9 cellular contexts compared by ENCODE assay signal in genomic region chr2:97712693-97713295, GRCh38. TPM values are rescaled to one million over a fixed set of nuclear protein-coding genes. Genes with fewer than 3 reads are reported as not detected.
DNase-seq lines count a peak whose midpoint lies in the region; ATAC-seq lines count a peak whose summit lies in the region.
"Had no signal": no experiment of that assay in that cellular context is flagged by ENCODE, and none has a peak within 500 bp of the region (broad histone marks: within the 10 kb centered on the region; RNA-seq: fewer than 3 reads in every experiment).

No MANE protein-coding gene starts in this region.

- ATAC-seq in T-helper 17 cell (peak; percentile 32), sciatic nerve (no peak), HG03025 (IDR thresholded peaks at IDR 0.05; ENCODE audit: low FRiP score, unreplicated experiment) (no peak), HG02852 (IDR thresholded peaks at IDR 0.05; ENCODE audit: unreplicated experiment) (no peak)
- ATAC-seq in activated naive CD8-positive, alpha-beta T cell treated with anti-CD3 and anti-CD28 coated beads, Interleukin-2, amount 50 U/mL, for 24 hours, result peak; percentile 71

- peak overlapping the region in 6 of 10 experiments; percentile 46 to 62 (median 55); a peak in 11 of 20 replicates for H3K4me3 ChIP-seq in BLaER1 treated with 17β-estradiol and CSF1 and Interleukin-3, amounts not matched to agents 10 nM and 100 nM

- H3K4me2 ChIP-seq in BLaER1 treated with 17β-estradiol and CSF1 and Interleukin-3, amounts not matched to agents 10 nM and 100 nM, result peak overlapping the region; percentile 61 to 98 (median 92)

- peak overlapping the region; percentile 77 to 95 (median 89); a peak in 21 of 22 replicates for H3K9ac ChIP-seq in BLaER1 treated with 17β-estradiol and CSF1 and Interleukin-3, amounts not matched to agents 10 nM and 100 nM

- no peaks in the 10 kb centered on the region for H3K36me3 ChIP-seq in BLaER1 treated with 17β-estradiol and CSF1 and Interleukin-3, amounts not matched to agents 10 nM and 100 nM

- peak overlapping the region; percentile 69 to 99 (median 95); a peak in 21 of 22 replicates for H3K27ac ChIP-seq in BLaER1 treated with 17β-estradiol and CSF1 and Interleukin-3, amounts not matched to agents 10 nM and 100 nM

- H3K9me3 Mint-ChIP-seq in activated naive CD8-positive, alpha-beta T cell treated with anti-CD3 and anti-CD28 coated beads, Interleukin-2, amount 50 U/mL, for 24 hours, result no peaks in the 10 kb centered on the region

- H4K20me1 ChIP-seq in BLaER1 treated with 17β-estradiol and CSF1 and Interleukin-3, amounts not matched to agents 10 nM and 100 nM, result no peaks in the 10 kb centered on the region

- H3K27me3 Mint-ChIP-seq in T-helper 17 cell, result no peaks in the 10 kb centered on the region
- peaks cover 2% of the 10 kb centered on the region for H3K27me3 Mint-ChIP-seq in activated naive CD8-positive, alpha-beta T cell treated with anti-CD3 and anti-CD28 coated beads, Interleukin-2, amount 50 U/mL, for 24 hours

- peaks cover 67% of the 10 kb centered on the region for H3K4me1 Mint-ChIP-seq in T-helper 17 cell
- H3K4me1 Mint-ChIP-seq in activated naive CD8-positive, alpha-beta T cell treated with anti-CD3 and anti-CD28 coated beads, Interleukin-2, amount 50 U/mL, for 24 hours, result peaks cover 71% of the 10 kb centered on the region

- H3K27ac Mint-ChIP-seq in T-helper 17 cell, result peak overlapping the region; percentile 100
- peak overlapping the region; percentile 100 for H3K27ac Mint-ChIP-seq in activated naive CD8-positive, alpha-beta T cell treated with anti-CD3 and anti-CD28 coated beads, Interleukin-2, amount 50 U/mL, for 24 hours

- H3K9me3 ChIP-seq in BLaER1 treated with 17β-estradiol and CSF1 and Interleukin-3, amounts not matched to agents 10 nM and 100 nM (replicated peaks in 1 of 11), result no peaks in the 10 kb centered on the region
- H3K9me3 ChIP-seq in T-helper 17 cell (ENCODE audit: control insufficient read depth, low read length, poor library complexity, severe bottlenecking), result no peaks in the 10 kb centered on the region

- intact Hi-C loops in sciatic nerve (cut with DNase I), result no loop called here

- DNase-seq in T-helper 17 cell (peak in 2 of 3 donors; percentile 38 to 62), sciatic nerve (ENCODE audit: low spot score) (peak; percentile 53), A172 (ENCODE audit: low spot score) (no peak), NCI-H1436 treated with DMSO at 0.1 percent for 48 hours (lab: John Stamatoyannopoulos, UW) (no peak)
- peak; percentile 71 for DNase-seq in activated naive CD8-positive, alpha-beta T cell treated with anti-CD3 and anti-CD28 coated beads, Interleukin-2, amount 50 U/mL, for 24 hours
- DNase-seq: NCI-H1048 had no signal

- H3K4me3 Mint-ChIP-seq in T-helper 17 cell, result peak overlapping the region; percentile 97
- H3K4me3 Mint-ChIP-seq in activated naive CD8-positive, alpha-beta T cell treated with anti-CD3 and anti-CD28 coated beads, Interleukin-2, amount 50 U/mL, for 24 hours, result peak overlapping the region; percentile 97

- H3K27me3 ChIP-seq in BLaER1 treated with 17β-estradiol and CSF1 and Interleukin-3, amounts not matched to agents 10 nM and 100 nM, result no peaks in the 10 kb centered on the region

- peaks cover 18% of the 10 kb centered on the region for H3K36me3 Mint-ChIP-seq in T-helper 17 cell (ENCODE audit: low read depth)
- H3K36me3 Mint-ChIP-seq in activated naive CD8-positive, alpha-beta T cell treated with anti-CD3 and anti-CD28 coated beads, Interleukin-2, amount 50 U/mL, for 24 hours (ENCODE audit: low read depth), result peaks cover 38% of the 10 kb centered on the region

- H3K4me1 ChIP-seq in BLaER1 treated with 17β-estradiol and CSF1 and Interleukin-3, amounts not matched to agents 10 nM and 100 nM, result peaks cover 34 to 100% (median 98%) of the 10 kb centered on the region in 10 experiments

RNA-seq across cellular contexts. Expression of gene ZAP70, which starts 0.6 kb away (rescaled TPM):
- 100 to 1,000 TPM; 406 to 439 TPM for total RNA-seq in T-helper 17 cell
- total RNA-seq in sciatic nerve, result 4.5 TPM
- not detected in 2 replicates for total RNA-seq in A172 (2014; rRNA removed; shearing (Covaris generic))

RNA-seq across cellular contexts. Expression of gene C2orf92, which starts 43.3 kb away (rescaled TPM):
- total RNA-seq in T-helper 17 cell (10 to 100 TPM; 12.5 to 13.5 TPM), sciatic nerve (17.7 TPM)
- 0.86 and 8.6 TPM in 2 replicates for total RNA-seq in A172 (2014; rRNA removed; shearing (Covaris generic))

RNA-seq across cellular contexts. Expression of gene ACTR1B, which starts 49.0 kb away (rescaled TPM):
- total RNA-seq in T-helper 17 cell (10 to 100 TPM; 90.9 to 98.0 TPM), sciatic nerve (62.9 TPM)
- total RNA-seq in A172 (2014; rRNA removed; shearing (Covaris generic)), result 63.5 and 63.7 TPM in 2 replicates

Comparison
In these comparisons a context has a peak if more than half of its experiments do, and no peak if none do; other contexts are left out.
1. ATAC-seq: peak in T-helper 17 cell (single experiment) and activated naive CD8-positive, alpha-beta T cell treated with anti-CD3 and anti-CD28 coated beads, Interleukin-2, amount 50 U/mL, for 24 hours (single experiment); none in sciatic nerve (single experiment), HG03025 (single experiment) and HG02852 (single experiment).
2. DNase-seq: peak in T-helper 17 cell (2 of 3), activated naive CD8-positive, alpha-beta T cell treated with anti-CD3 and anti-CD28 coated beads, Interleukin-2, amount 50 U/mL, for 24 hours (single experiment) and sciatic nerve (single experiment); none in A172 (single experiment) and NCI-H1436 treated with DMSO at 0.1 percent for 48 hours (single experiment).
3. RNA of gene ZAP70, which starts 0.6 kb away (total RNA-seq): 406 to 439 TPM in T-helper 17 cell; 4.5 TPM in sciatic nerve (single experiment) and not detected in A172; every median in the first group is over 10 times any median in the second.